2 cellular contexts compared by ENCODE assay signal in genomic region chr4:1756079-1756478, GRCh38.
TF ChIP-seq lines count a peak whose summit lies in the region.

No MANE protein-coding gene starts in this region.

TF ChIP-seq in HEK293, 187 proteins besides CTCF, POLR2A, EP300 and RAD21:
- TF ChIP-seq ZNF580 (tag by site-specific recombination; IDR thresholded peaks at IDR 0.05): no peak
- TF ChIP-seq ZNF335 (tag by site-specific recombination; conservative IDR thresholded peaks at IDR 0.05): 0 out of 2 replicates have a peak, but pooled peaks have one; percentile 6

TF ChIP-seq in endothelial cell of umbilical vein, 7 proteins besides CTCF, POLR2A, EP300 and RAD21:
- peak; percentile 31 for TF ChIP-seq POLR2AphosphoS5 (IDR thresholded peaks at IDR 0.05; ENCODE audit: insufficient read depth, low read depth, low read length)
- TF ChIP-seq JUN (IDR thresholded peaks at IDR 0.05; ENCODE audit: borderline replicate concordance, insufficient read depth, insufficient read length, low read depth): no peak
